Comparison of ENCODE assay signal across 18 cellular contexts in the genomic region with DNA sequence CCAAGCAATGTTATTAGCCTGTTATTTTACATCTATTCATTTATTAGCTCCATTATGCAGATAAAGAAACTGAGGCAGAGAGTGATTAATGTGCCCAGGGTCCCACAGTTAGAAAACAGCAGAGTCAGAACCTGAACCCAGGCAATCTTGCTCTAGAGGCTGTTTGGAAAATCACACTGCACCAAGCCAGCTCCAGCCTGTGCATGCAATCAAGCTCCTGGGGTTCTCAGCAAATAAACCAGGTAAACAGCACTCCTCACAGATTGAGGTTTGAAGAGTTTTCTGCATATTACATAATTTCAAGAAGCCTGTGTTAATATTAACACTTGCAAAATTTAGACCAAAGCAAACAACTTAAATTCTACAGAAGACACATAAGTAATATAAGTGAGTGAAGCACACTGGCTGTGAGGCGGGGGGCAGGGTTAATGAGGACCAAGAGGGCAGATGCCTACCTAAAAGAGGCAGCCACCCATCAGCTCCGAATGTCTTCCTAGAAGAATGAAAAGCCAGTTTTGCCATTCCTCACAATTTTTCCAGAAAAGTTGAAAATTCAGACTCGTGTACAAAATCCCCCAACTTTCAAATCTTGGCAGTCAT.
"Had no signal": no experiment of that assay in that cellular context is flagged by ENCODE, and none has a peak within 500 bp of the region (broad histone marks: within the 10 kb centered on the region; RNA-seq: fewer than 3 reads in every experiment).

No MANE protein-coding gene starts in this region.

- H3K36me3 Mint-ChIP-seq: immature natural killer cell had no signal

- H3K4me1 Mint-ChIP-seq: immature natural killer cell had no signal

- H3K9me3 Mint-ChIP-seq: activated T-cell treated with anti-CD3 and anti-CD28 coated beads, Interleukin-2, amount 50 U/mL, for 72 hours had no signal

- H3K36me3 ChIP-seq: ascending aorta, heart right ventricle, thyroid gland, uterus had no signal

- H3K27ac Mint-ChIP-seq: activated T-cell treated with anti-CD3 and anti-CD28 coated beads, Interleukin-2, amount 50 U/mL, for 72 hours; immature natural killer cell had no signal

- FAIRE-seq: bronchial epithelial cell had no signal

- H3K9me3 ChIP-seq: ascending aorta, thyroid gland, uterus had no signal

- H3K27ac ChIP-seq: ascending aorta, heart right ventricle had no signal

- H3K4me3 Mint-ChIP-seq: activated T-cell treated with anti-CD3 and anti-CD28 coated beads, Interleukin-2, amount 50 U/mL, for 72 hours; immature natural killer cell; nephron had no signal

- DNase-seq: activated CD4-positive, alpha-beta T cell treated with anti-CD3 and anti-CD28 coated beads, Interleukin-2, amount 50 U/mL, for 1 hour; activated CD4-positive, CD25-positive, alpha-beta regulatory T cell treated with anti-CD3 and anti-CD28 coated beads, Interleukin-2, amount 50 U/mL, for 72 hours; activated CD8-positive, alpha-beta memory T cell treated with anti-CD3 and anti-CD28 coated beads, Interleukin-2, amount 50 U/mL, for 48 hours; activated effector memory CD4-positive, alpha-beta T cell treated with anti-CD3 and anti-CD28 coated beads, Interleukin-2, amount 50 U/mL, for 16 hours; activated naive CD4-positive, alpha-beta T cell treated with anti-CD3 and anti-CD28 coated beads, Interleukin-2, amount 50 U/mL, for 16 hours; activated T-cell treated with anti-CD3 and anti-CD28 coated beads, Interleukin-2, amount 50 U/mL, for 72 hours; effector CD4-positive, alpha-beta T cell; immature natural killer cell; mesendoderm; stimulated activated CD4-positive, alpha-beta T cell treated with anti-CD3 and anti-CD28 coated beads, Interleukin-12 subunit alpha, Interleukin-12 subunit beta, amount 100 ng/mL, for 4 hours; stimulated activated CD4-positive, alpha-beta T cell treated with anti-CD3 and anti-CD28 coated beads, Interleukin-1b, Interleukin-23, amount 100 ng/mL, for 48 hours; stimulated activated naive CD4-positive, alpha-beta T cell treated with Interleukin-2 at 50 U/mL for 16 hours; thyroid gland had no signal

- ATAC-seq: activated T-cell treated with anti-CD3 and anti-CD28 coated beads, Interleukin-2, amount 50 U/mL, for 72 hours had no signal

- H3K27me3 ChIP-seq: ascending aorta, heart right ventricle, thyroid gland, uterus had no signal

- H3K4me3 ChIP-seq: ascending aorta, thyroid gland, uterus had no signal

- H3K4me1 ChIP-seq: uterus had no signal
